ENCODE assay signal across 1 cellular context in genomic region chr3:4907647-4908046, GRCh38.
TF ChIP-seq lines count a peak whose summit lies in the region.

No MANE protein-coding gene starts in this region.

TF ChIP-seq in neural cell, 6 proteins besides CTCF, POLR2A, EP300 and RAD21 (continued from another document):
- no peak for TF ChIP-seq MXI1 (conservative IDR thresholded peaks at IDR 0.05; ENCODE audit: poor library complexity, severe bottlenecking)
- no peak for TF ChIP-seq REST (IDR thresholded peaks at IDR 0.05; ENCODE audit: borderline replicate concordance)
- TF ChIP-seq POLR2AphosphoS5 (IDR thresholded peaks at IDR 0.05) = no peak
- no peak for TF ChIP-seq SMC3 (conservative IDR thresholded peaks at IDR 0.05; ENCODE audit: poor library complexity)
